17 cellular contexts compared by ENCODE assay signal in the genomic region with DNA sequence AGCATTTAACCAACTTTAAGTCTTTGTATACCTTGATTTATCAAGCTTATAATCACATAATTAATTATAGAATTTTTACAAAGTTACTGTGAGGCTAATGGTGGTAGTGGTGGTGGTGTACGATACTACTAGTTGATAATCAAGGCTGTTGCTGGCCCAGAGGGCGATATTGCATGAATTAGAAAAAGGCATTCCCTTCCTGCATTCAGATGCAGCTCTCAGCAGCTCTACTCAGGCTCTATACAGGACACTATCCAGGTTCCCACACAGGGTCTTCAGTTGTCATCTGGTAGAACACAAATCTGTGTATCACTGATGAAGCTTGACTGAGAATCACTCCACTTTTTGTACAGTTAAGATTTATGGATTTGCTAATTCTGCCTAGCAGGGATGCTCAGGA.
DNase-seq lines count a peak whose midpoint lies in the region; ATAC-seq and TF ChIP-seq lines count a peak whose summit lies in the region.
"Had no signal": no experiment of that assay in that cellular context is flagged by ENCODE, and none has a peak within 500 bp of the region (broad histone marks: within the 10 kb centered on the region; RNA-seq: fewer than 3 reads in every experiment).

No MANE protein-coding gene starts in this region.

- peaks cover 10% of the 10 kb centered on the region for H3F3A ChIP-seq in smooth muscle cell (ENCODE audit: low read depth)

- CTCF ChIA-PET in WTC11 (lab: Charles Lee) = no interaction called here

- peak overlapping the region; percentile 56 for H3K27ac ChIP-seq in HUES48 (ENCODE audit: low read depth, low read length)
- H3K27ac ChIP-seq in smooth muscle cell (ENCODE audit: low read depth) = peak overlapping the region; percentile 74
- H3K27ac ChIP-seq: 22Rv1, BLaER1, SK-N-MC had no signal

- 45% methylated on average over 2 of the region's 2 CpGs for WGBS in smooth muscle cell (ENCODE audit: low lambda C conversion rate)

- DNase-seq in DMS53 (lab: John Stamatoyannopoulos, UW) (peak; percentile 15), DMS53 treated with DMSO at 0.1 percent for 48 hours (lab: John Stamatoyannopoulos, UW; ENCODE audit: unreplicated experiment) (no peak), WTC11 (ENCODE audit: low spot score) (no peak), smooth muscle cell (lab: John Stamatoyannopoulos, UW; ENCODE audit: unreplicated experiment) (no peak)
- DNase-seq in stimulated activated CD4-positive, alpha-beta T cell treated with anti-CD3 and anti-CD28 coated beads, Interleukin-12 subunit alpha, Interleukin-12 subunit beta, amount 100 ng/mL, for 4 hours = no peak
- DNase-seq: ACHN; CD4-positive, CD25-positive, alpha-beta regulatory T cell; Kasumi-1; NCI-H2227 treated with DMSO at 0.1 percent for 48 hours; NCI-H526 treated with DMSO at 0.1 percent for 48 hours; SIG-M5 had no signal

- H3K9me3 Mint-ChIP-seq in WTC11 = no peaks in the 10 kb centered on the region
- H3K9me3 Mint-ChIP-seq: CD4-positive, CD25-positive, alpha-beta regulatory T cell had no signal

- POLR2A ChIA-PET in WTC11 (lab: Charles Lee) = no interaction called here

- H3K36me3 ChIP-seq in HUES48 (ENCODE audit: control insufficient read depth, insufficient read depth, low read length) (no peaks in the 10 kb centered on the region), smooth muscle cell (ENCODE audit: low read depth) (no peaks in the 10 kb centered on the region)
- H3K36me3 ChIP-seq: BLaER1 had no signal

- no peaks in the 10 kb centered on the region for H3K9me3 ChIP-seq in HUES48 (ENCODE audit: control insufficient read depth, insufficient read depth, low read length)
- no peaks in the 10 kb centered on the region for H3K9me3 ChIP-seq in smooth muscle cell (replicated peaks; ENCODE audit: low read depth)
- H3K9me3 ChIP-seq: BLaER1 had no signal

- H3K9ac ChIP-seq in HUES48 (ENCODE audit: low read depth, low read length) (no peak overlapping the region), smooth muscle cell (ENCODE audit: low read depth) (no peak overlapping the region)
- H3K9ac ChIP-seq: BLaER1 had no signal

- no peaks in the 10 kb centered on the region for H4K20me1 ChIP-seq in smooth muscle cell (ENCODE audit: low read depth)
- H4K20me1 ChIP-seq: BLaER1 had no signal

- peaks cover 7% of the 10 kb centered on the region; the same call in 1 of the 2 replicates for H3K4me1 Mint-ChIP-seq in WTC11
- H3K4me1 Mint-ChIP-seq: CD4-positive, CD25-positive, alpha-beta regulatory T cell had no signal

- no peaks in the 10 kb centered on the region for H3K79me2 ChIP-seq in smooth muscle cell (ENCODE audit: low read depth)

- no peak overlapping the region for H3K4me3 Mint-ChIP-seq in WTC11
- H3K4me3 Mint-ChIP-seq: CD4-positive, CD25-positive, alpha-beta regulatory T cell had no signal

- H3K27me3 ChIP-seq in HUES48 (ENCODE audit: control insufficient read depth, insufficient read depth, low read length) = no peaks in the 10 kb centered on the region
- no peaks in the 10 kb centered on the region for H3K27me3 ChIP-seq in smooth muscle cell (ENCODE audit: low read depth)
- H3K27me3 ChIP-seq: BLaER1 had no signal

- no peak for TF ChIP-seq CTCF in WTC11 (IDR thresholded peaks at IDR 0.05)
- TF ChIP-seq CTCF in smooth muscle cell (IDR thresholded peaks at IDR 0.05; ENCODE audit: borderline replicate concordance, insufficient read depth, poor library complexity, severe bottlenecking) = no peak

- ATAC-seq in WTC11 (peak; percentile 74), GM19023 (IDR thresholded peaks at IDR 0.05; ENCODE audit: unreplicated experiment) (no peak)
- ATAC-seq: K562 had no signal

- H3K4me1 ChIP-seq in HUES48 (ENCODE audit: control insufficient read depth, insufficient read depth, low read length) (peaks cover 22% of the 10 kb centered on the region), smooth muscle cell (ENCODE audit: low read depth) (peaks cover 24% of the 10 kb centered on the region)
- H3K4me1 ChIP-seq: BLaER1 had no signal

- H3K4me2 ChIP-seq in smooth muscle cell = peak overlapping the region; percentile 79
- H3K4me2 ChIP-seq: BLaER1 had no signal

- no peak overlapping the region for H2AFZ ChIP-seq in smooth muscle cell (ENCODE audit: low read depth)

- H3K27me3 Mint-ChIP-seq in WTC11 (ENCODE audit: low read depth) = no peaks in the 10 kb centered on the region
- H3K27me3 Mint-ChIP-seq: CD4-positive, CD25-positive, alpha-beta regulatory T cell had no signal

- H3K4me3 ChIP-seq in HUES48 (ENCODE audit: low read depth, low read length) = no peak overlapping the region
- no peak overlapping the region for H3K4me3 ChIP-seq in smooth muscle cell
- H3K4me3 ChIP-seq: BLaER1, K562, SK-N-MC had no signal

- H3K36me3 Mint-ChIP-seq in WTC11 = no peaks in the 10 kb centered on the region
- H3K36me3 Mint-ChIP-seq: CD4-positive, CD25-positive, alpha-beta regulatory T cell had no signal

- H3K27ac Mint-ChIP-seq in WTC11 = peak overlapping the region; percentile 26; the same call in 1 of the 2 replicates
- H3K27ac Mint-ChIP-seq: CD4-positive, CD25-positive, alpha-beta regulatory T cell had no signal

TF ChIP-seq in WTC11, 78 proteins besides CTCF, POLR2A, EP300 and RAD21:
- TF ChIP-seq HMGXB4 (CRISPR knock-in tag; IDR thresholded peaks at IDR 0.05) (no peak), CDX4 (CRISPR knock-in tag; IDR thresholded peaks at IDR 0.05; ENCODE audit: borderline replicate concordance) (no peak), ZNF396 (CRISPR knock-in tag; IDR thresholded peaks at IDR 0.05; ENCODE audit: borderline replicate concordance) (no peak), ZNF512 (CRISPR knock-in tag; IDR thresholded peaks at IDR 0.05; ENCODE audit: borderline replicate concordance) (no peak), FOXJ3 (CRISPR knock-in tag; IDR thresholded peaks at IDR 0.05; ENCODE audit: borderline replicate concordance) (no peak)
- TF ChIP-seq, protein P1, sequence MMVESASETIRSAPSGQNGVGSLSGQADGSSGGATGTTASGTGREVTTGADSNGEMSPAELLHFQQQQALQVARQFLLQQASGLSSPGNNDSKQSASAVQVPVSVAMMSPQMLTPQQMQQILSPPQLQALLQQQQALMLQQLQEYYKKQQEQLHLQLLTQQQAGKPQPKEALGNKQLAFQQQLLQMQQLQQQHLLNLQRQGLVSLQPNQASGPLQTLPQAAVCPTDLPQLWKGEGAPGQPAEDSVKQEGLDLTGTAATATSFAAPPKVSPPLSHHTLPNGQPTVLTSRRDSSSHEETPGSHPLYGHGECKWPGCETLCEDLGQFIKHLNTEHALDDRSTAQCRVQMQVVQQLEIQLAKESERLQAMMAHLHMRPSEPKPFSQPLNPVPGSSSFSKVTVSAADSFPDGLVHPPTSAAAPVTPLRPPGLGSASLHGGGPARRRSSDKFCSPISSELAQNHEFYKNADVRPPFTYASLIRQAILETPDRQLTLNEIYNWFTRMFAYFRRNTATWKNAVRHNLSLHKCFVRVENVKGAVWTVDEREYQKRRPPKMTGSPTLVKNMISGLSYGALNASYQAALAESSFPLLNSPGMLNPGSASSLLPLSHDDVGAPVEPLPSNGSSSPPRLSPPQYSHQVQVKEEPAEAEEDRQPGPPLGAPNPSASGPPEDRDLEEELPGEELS (CRISPR knock-in tag; IDR thresholded peaks at IDR 0.05) = no peak
